8 cellular contexts compared by ENCODE assay signal in the genomic region with DNA sequence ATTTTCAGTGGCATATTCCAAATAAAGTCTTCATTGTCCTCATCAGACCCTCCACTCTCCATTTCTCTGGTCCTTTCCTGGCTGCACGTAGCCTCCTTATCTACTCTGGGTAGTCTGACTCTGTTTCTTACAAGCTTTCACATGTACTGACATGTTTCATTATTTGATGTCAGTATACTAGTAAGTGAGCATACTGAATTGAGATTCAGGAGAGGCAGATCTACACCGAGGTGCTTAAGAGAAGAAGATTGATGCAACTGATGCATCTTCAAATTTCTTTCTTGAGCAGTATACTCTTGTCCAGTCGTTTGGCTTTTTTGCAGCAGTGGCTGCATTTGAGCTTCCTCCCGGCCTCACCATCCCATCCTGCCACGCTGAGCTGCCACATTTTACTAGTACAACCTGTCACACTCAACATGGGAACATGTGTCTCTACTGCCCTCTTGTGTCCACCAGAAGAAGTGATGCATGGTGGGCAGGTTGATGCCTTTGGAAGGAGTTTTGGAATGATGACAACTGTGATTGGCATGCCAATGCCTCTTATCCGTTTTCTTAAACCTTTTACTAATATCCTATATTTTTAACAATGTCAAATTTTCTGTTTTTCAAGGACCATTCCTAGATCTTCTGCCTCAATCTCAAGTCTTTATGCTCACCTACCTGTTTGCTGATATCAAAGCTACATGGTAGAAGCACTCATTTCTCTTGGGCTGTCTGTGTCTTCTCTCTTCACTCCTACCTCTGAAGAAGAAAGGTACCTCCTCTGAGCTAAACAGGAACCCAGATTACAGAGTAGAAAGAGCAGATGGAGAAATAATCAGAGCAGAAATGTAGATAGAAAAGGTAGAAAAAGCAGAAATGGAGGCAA. TPM values are rescaled to one million over a fixed set of nuclear protein-coding genes. Genes with fewer than 3 reads are reported as not detected.
DNase-seq lines count a peak whose midpoint lies in the region; ATAC-seq and TF ChIP-seq lines count a peak whose summit lies in the region.

No MANE protein-coding gene starts in this region.

- H3K4me1 ChIP-seq in CD4-positive, alpha-beta memory T cell (ENCODE audit: insufficient read depth, low read length): peaks cover 9% of the 10 kb centered on the region

- H3K27ac ChIP-seq in CD4-positive, alpha-beta memory T cell (ENCODE audit: low read depth, low read length): no peak overlapping the region
- H3K27ac ChIP-seq in coronary artery: no peak overlapping the region

- H3K4me1 Mint-ChIP-seq in CD4-positive, alpha-beta memory T cell: peaks cover 15 to 23% (median 16%) of the 10 kb centered on the region in 4 donors

- H3K27me3 ChIP-seq in CD4-positive, alpha-beta memory T cell (ENCODE audit: insufficient read depth, low read length): no peaks in the 10 kb centered on the region

- no peaks in the 10 kb centered on the region for H3K36me3 Mint-ChIP-seq in CD4-positive, alpha-beta memory T cell

- no peaks in the 10 kb centered on the region for H3K36me3 ChIP-seq in CD4-positive, alpha-beta memory T cell (ENCODE audit: insufficient read depth, low read length)

- peak; percentile 59 for TF ChIP-seq CTCF in coronary artery (IDR thresholded peaks at IDR 0.05)

- H3K27me3 Mint-ChIP-seq in CD4-positive, alpha-beta memory T cell: peaks cover 2 to 4% of the 10 kb centered on the region in 2 donors

- intact Hi-C loops in CD4-positive, alpha-beta memory T cell (cut with micrococcal nuclease): loop anchor here (1.0 kb wide), 6 partner anchors 93 to 426 kb away; a partner anchor contains a TSS

- CTCF ChIA-PET in CD4-positive, alpha-beta memory T cell (lab: Charles Lee; ENCODE audit: partially characterized antibody): interaction anchor here (0.6 to 11.4 kb wide), 55 partner anchors 9 to 463 kb away, joined by 3 to 191 read pairs (median 5); a partner anchor contains a TSS

- peak overlapping the region in 2 of 7 donors; percentile 29 to 66 for H3K27ac Mint-ChIP-seq in CD4-positive, alpha-beta memory T cell

- peak; percentile 73 to 75 (median 73) for DNase-seq in CD4-positive, alpha-beta memory T cell
- DNase-seq in NCI-H446 treated with DMSO at 0.1 percent for 48 hours (lab: John Stamatoyannopoulos, UW) (peak; percentile 40), coronary artery (ENCODE audit: low spot score) (no peak), lung microvascular endothelial cell (ENCODE audit: low read depth in 2 of 2) (peak; percentile 70 to 84)
- peak; percentile 71 for DNase-seq in activated CD4-positive, alpha-beta T cell treated with anti-CD3 and anti-CD28 coated beads for 48 hours
- DNase-seq in stimulated activated CD8-positive, alpha-beta memory T cell treated with anti-CD3 and anti-CD28 coated beads, Interleukin-2, amount 100 ng/mL, for 1 hour (ENCODE audit: low read depth in 2 of 2): peak; percentile 26 to 33

- peak overlapping the region in 7 of 8 donors; percentile 41 to 77 (median 61) for H3K4me3 Mint-ChIP-seq in CD4-positive, alpha-beta memory T cell

- ATAC-seq in GM19328 (IDR thresholded peaks at IDR 0.05; ENCODE audit: unreplicated experiment) (peak; percentile 94), HG03432 (IDR thresholded peaks at IDR 0.05; ENCODE audit: unreplicated experiment) (peak; percentile 95)

- no peaks in the 10 kb centered on the region for H3K9me3 ChIP-seq in CD4-positive, alpha-beta memory T cell (ENCODE audit: control insufficient read depth in 1 of 2, low read length in 2 of 2)

- H3K4me3 ChIP-seq in CD4-positive, alpha-beta memory T cell (ENCODE audit: low read length in 2 of 2): no peak overlapping the region
- no peak overlapping the region for H3K4me3 ChIP-seq in coronary artery

- peaks cover 0 to 1% (median 0%) of the 10 kb centered on the region in 8 donors for H3K9me3 Mint-ChIP-seq in CD4-positive, alpha-beta memory T cell

- POLR2A ChIA-PET in CD4-positive, alpha-beta memory T cell (lab: Charles Lee; ENCODE audit: partially characterized antibody): interaction anchor here (0.7 to 2.5 kb wide), 6 partner anchors 51 to 326 kb away, joined by 3 to 9 read pairs (median 4); a partner anchor contains a TSS

RNA-seq across cellular contexts. Expression of a gene that starts 38.7 kb away (rescaled TPM):
- total RNA-seq in CD4-positive, alpha-beta memory T cell: not detected
- not detected for polyA plus RNA-seq in CD4-positive, alpha-beta memory T cell
- total RNA-seq in lung microvascular endothelial cell: not detected in 2 replicates
